Comparison of ENCODE assay signal across 8 cellular contexts in genomic region chr1:183590225-183591191, GRCh38. TPM values are rescaled to one million over a fixed set of nuclear protein-coding genes. Genes with fewer than 3 reads are reported as not detected.
DNase-seq lines count a peak whose midpoint lies in the region; ATAC-seq and TF ChIP-seq lines count a peak whose summit lies in the region.

NCF2 (minus strand) TSS chr1:183590459; CDS start chr1:183590329, 130 bp downstream.

- H3K4me3 ChIP-seq in GM08714 (ENCODE audit: low read length): peak within 1 kb of the TSS; percentile 51
- H3K4me3 ChIP-seq in kidney epithelial cell (ENCODE audit: low read depth, low read length): no peak within 1 kb of the TSS
- no peak within 1 kb of the TSS for H3K4me3 ChIP-seq in thymus (ENCODE audit: low read length)
- H3K4me3 ChIP-seq in WERI-Rb-1 (ENCODE audit: low read depth, low read length): no peak within 1 kb of the TSS

- ATAC-seq in HG03520 (IDR thresholded peaks at IDR 0.05; ENCODE audit: unreplicated experiment): peak; percentile 84
- peak; percentile 92 for ATAC-seq in activated CD8-positive, alpha-beta T cell treated with anti-CD3 and anti-CD28 coated beads for 36 hours

- peak within 1 kb of the TSS; percentile 50 for H3K4me3 Mint-ChIP-seq in activated CD8-positive, alpha-beta T cell treated with anti-CD3 and anti-CD28 coated beads for 36 hours

- CTCF ChIA-PET in activated CD8-positive, alpha-beta T cell treated with anti-CD3 and anti-CD28 coated beads for 36 hours (lab: Charles Lee): interaction anchor here (1.3 to 2.0 kb wide), 3 partner anchors 11 to 94 kb away, joined by 4 to 13 read pairs (median 9); no protein-coding TSS in a partner anchor

- peaks cover 1% of the 10 kb centered on the region for H3K9me3 Mint-ChIP-seq in activated CD8-positive, alpha-beta T cell treated with anti-CD3 and anti-CD28 coated beads for 36 hours

- H3K27me3 ChIP-seq in kidney epithelial cell (ENCODE audit: control insufficient read depth, insufficient read depth, low read length) (no peaks in the 10 kb centered on the region), thymus (ENCODE audit: control insufficient read depth, insufficient read depth) (no peaks in the 10 kb centered on the region), WERI-Rb-1 (ENCODE audit: insufficient read depth, low read depth, severe bottlenecking) (no peaks in the 10 kb centered on the region)

- WGBS in thymus: 85% methylated on average over 7 of the region's 7 CpGs

- TF ChIP-seq CTCF in GM20000 (IDR thresholded peaks at IDR 0.05; ENCODE audit: extremely low read depth, missing control alignments): no peak
- no peak for TF ChIP-seq CTCF in activated CD8-positive, alpha-beta T cell treated with anti-CD3 and anti-CD28 coated beads for 36 hours (IDR thresholded peaks at IDR 0.05)
- TF ChIP-seq CTCF in kidney epithelial cell (IDR thresholded peaks at IDR 0.05; ENCODE audit: insufficient read depth, low read length, poor library complexity, severe bottlenecking): no peak
- no peak for TF ChIP-seq CTCF in WERI-Rb-1 (IDR thresholded peaks at IDR 0.05; ENCODE audit: low read depth, low read length)

- intact Hi-C loops in activated CD8-positive, alpha-beta T cell treated with anti-CD3 and anti-CD28 coated beads for 36 hours (cut with micrococcal nuclease): no loop called here

- H3K36me3 Mint-ChIP-seq in activated CD8-positive, alpha-beta T cell treated with anti-CD3 and anti-CD28 coated beads for 36 hours (ENCODE audit: low read depth): no peaks in the 10 kb centered on the region

- DNase-seq in GM20000 (ENCODE audit: low spot score) (peak; percentile 79), kidney epithelial cell (ENCODE audit: low read depth) (no peak), WERI-Rb-1 (no peak), NCI-H1417 treated with DMSO at 0.1 percent for 48 hours (lab: John Stamatoyannopoulos, UW) (no peak)
- peak; percentile 77 for DNase-seq in activated CD8-positive, alpha-beta T cell treated with anti-CD3 and anti-CD28 coated beads for 36 hours

- peaks cover 2% of the 10 kb centered on the region for H3K27me3 Mint-ChIP-seq in activated CD8-positive, alpha-beta T cell treated with anti-CD3 and anti-CD28 coated beads for 36 hours

- POLR2A ChIA-PET in activated CD8-positive, alpha-beta T cell treated with anti-CD3 and anti-CD28 coated beads for 36 hours (lab: Charles Lee): interaction anchor here (0.6 to 3.0 kb wide), 5 partner anchors 13 to 120 kb away, joined by 3 to 19 read pairs (median 3); partner anchors contain the start of gene SMG7

- peak within 1 kb of the TSS; percentile 60 for H3K27ac ChIP-seq in thymus (ENCODE audit: low read depth)
- H3K27ac ChIP-seq in WERI-Rb-1: no peak within 1 kb of the TSS

- peak within 1 kb of the TSS; percentile 77 for H3K27ac Mint-ChIP-seq in activated CD8-positive, alpha-beta T cell treated with anti-CD3 and anti-CD28 coated beads for 36 hours

- H3K4me1 Mint-ChIP-seq in activated CD8-positive, alpha-beta T cell treated with anti-CD3 and anti-CD28 coated beads for 36 hours (ENCODE audit: low read depth): peaks cover 43% of the 10 kb centered on the region

- H3K9me3 ChIP-seq in thymus (ENCODE audit: control insufficient read depth): no peaks in the 10 kb centered on the region
- no peaks in the 10 kb centered on the region for H3K9me3 ChIP-seq in WERI-Rb-1 (ENCODE audit: severe bottlenecking)

- no peaks in the 10 kb centered on the region for H3K4me1 ChIP-seq in thymus (ENCODE audit: control insufficient read depth, insufficient read depth, low read length)

- no peaks in the 10 kb centered on the region for H3K36me3 ChIP-seq in kidney epithelial cell (ENCODE audit: control insufficient read depth, insufficient read depth, low read length)
- no peaks in the 10 kb centered on the region for H3K36me3 ChIP-seq in thymus (ENCODE audit: control insufficient read depth, insufficient read depth)
- no peaks in the 10 kb centered on the region for H3K36me3 ChIP-seq in WERI-Rb-1

RNA-seq across cellular contexts. Expression of gene NCF2, which starts in this region (rescaled TPM):
- 1 to 10 TPM; 4.2 to 4.7 TPM for total RNA-seq in activated CD8-positive, alpha-beta T cell treated with anti-CD3 and anti-CD28 coated beads for 36 hours
- total RNA-seq in kidney epithelial cell: 62.5 and 86.1 TPM in 2 replicates
- polyA plus RNA-seq in thymus: 13.3 TPM

Comparison
In these comparisons a context has a peak if more than half of its experiments do, and no peak if none do; other contexts are left out.
1. RNA of gene NCF2 (total RNA-seq): 62.5 to 86.1 TPM in kidney epithelial cell; 4.2 to 4.7 TPM in activated CD8-positive, alpha-beta T cell treated with anti-CD3 and anti-CD28 coated beads for 36 hours; every median in the first group is over 10 times any median in the second.
2. DNase-seq: peak in GM20000 (single experiment) and activated CD8-positive, alpha-beta T cell treated with anti-CD3 and anti-CD28 coated beads for 36 hours (single experiment); none in kidney epithelial cell (single experiment), WERI-Rb-1 (single experiment) and NCI-H1417 treated with DMSO at 0.1 percent for 48 hours (single experiment).